15 cellular contexts compared by ENCODE assay signal in the genomic region with DNA sequence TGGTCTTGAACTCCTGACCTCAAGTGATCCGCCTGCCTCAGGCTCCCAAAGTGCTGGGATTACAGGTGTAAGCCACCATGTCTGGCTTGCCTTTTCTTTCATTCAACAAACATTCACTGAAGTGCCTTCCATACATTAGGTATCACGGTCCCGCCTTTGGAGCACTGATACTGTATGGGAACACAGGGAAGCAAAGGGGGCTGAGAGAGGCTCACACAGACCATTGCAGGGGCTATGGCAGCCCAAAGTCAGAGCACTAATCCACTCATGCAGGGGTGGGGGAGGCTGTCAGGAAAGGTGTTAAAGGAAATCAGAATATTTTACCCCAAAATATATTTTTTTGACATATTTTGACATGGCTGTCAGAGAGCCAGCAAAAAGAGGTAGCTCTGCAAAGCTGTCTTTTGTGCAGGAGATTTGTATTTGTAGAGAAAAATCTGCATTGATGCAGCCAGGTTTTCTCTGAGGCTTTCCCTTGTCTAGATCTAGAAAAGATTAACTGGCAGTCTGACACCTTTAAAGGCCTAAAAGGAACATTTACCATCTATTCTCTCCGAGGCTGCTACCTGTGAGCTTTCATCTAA.
"Had no signal": no experiment of that assay in that cellular context is flagged by ENCODE, and none has a peak within 500 bp of the region (broad histone marks: within the 10 kb centered on the region; RNA-seq: fewer than 3 reads in every experiment).

No MANE protein-coding gene starts in this region.

- H3K4me3 ChIP-seq: adrenal gland, body of pancreas, ovary, smooth muscle cell, upper lobe of left lung had no signal

- DNase-seq: activated B cell treated with CpG ODN at 0.5 μM for 24 hours; activated CD4-positive, alpha-beta T cell treated with anti-CD3 and anti-CD28 coated beads, Interleukin-2, amount 10 ng/mL, durations not matched to agents 24 days and 14 days; activated naive CD4-positive, alpha-beta T cell treated with anti-CD3 and anti-CD28 coated beads, Interleukin-2, amount 50 U/mL, for 16 hours; adrenal gland; body of pancreas; central memory CD4-positive, alpha-beta T cell; cortex of kidney; effector CD8-positive, alpha-beta T cell; immature natural killer cell; ovary; upper lobe of left lung had no signal

- ATAC-seq: body of pancreas had no signal

- H3K36me3 ChIP-seq: adrenal gland, ovary had no signal

- H3K27ac Mint-ChIP-seq: activated B cell treated with CpG ODN at 0.5 μM for 24 hours; activated CD4-positive, alpha-beta T cell treated with anti-CD3 and anti-CD28 coated beads, Interleukin-2, amount 10 ng/mL, durations not matched to agents 24 days and 14 days; activated T-helper 1 cell treated with anti-CD3 and anti-CD28 coated beads, Interleukin-12 subunit alpha, Interleukin-12 subunit beta, Interleukin-2, Interleukin-4 antibody, amounts not matched to agents 30 ng/mL and 10 ng/mL and 1 ng/mL, durations not matched to agents 14 hours and 24 hours and 36 hours; immature natural killer cell; T-helper 1 cell treated with Interleukin-12 subunit alpha and Interleukin-12 subunit beta and Interleukin-4 antibody, amounts not matched to agents 30 μg/mL and 1 μg/mL, for 36 hours had no signal

- H3K4me1 ChIP-seq: adrenal gland, body of pancreas had no signal

- H3K27me3 ChIP-seq: adrenal gland, body of pancreas, ovary, upper lobe of left lung had no signal

- H3K4me3 Mint-ChIP-seq: activated B cell treated with CpG ODN at 0.5 μM for 24 hours; activated CD4-positive, alpha-beta T cell treated with anti-CD3 and anti-CD28 coated beads, Interleukin-2, amount 10 ng/mL, durations not matched to agents 24 days and 14 days; activated T-helper 1 cell treated with anti-CD3 and anti-CD28 coated beads, Interleukin-12 subunit alpha, Interleukin-12 subunit beta, Interleukin-2, Interleukin-4 antibody, amounts not matched to agents 30 ng/mL and 10 ng/mL and 1 ng/mL, durations not matched to agents 14 hours and 24 hours and 36 hours; immature natural killer cell; neural crest cell; T-helper 1 cell treated with Interleukin-12 subunit alpha and Interleukin-12 subunit beta and Interleukin-4 antibody, amounts not matched to agents 30 μg/mL and 1 μg/mL, for 36 hours had no signal

- H3K27ac ChIP-seq: adrenal gland, body of pancreas, ovary had no signal

- H3K27me3 Mint-ChIP-seq: activated B cell treated with CpG ODN at 0.5 μM for 24 hours; activated CD4-positive, alpha-beta T cell treated with anti-CD3 and anti-CD28 coated beads, Interleukin-2, amount 10 ng/mL, durations not matched to agents 24 days and 14 days had no signal

- H3K9me3 Mint-ChIP-seq: activated B cell treated with CpG ODN at 0.5 μM for 24 hours; activated CD4-positive, alpha-beta T cell treated with anti-CD3 and anti-CD28 coated beads, Interleukin-2, amount 10 ng/mL, durations not matched to agents 24 days and 14 days; activated T-helper 1 cell treated with anti-CD3 and anti-CD28 coated beads, Interleukin-12 subunit alpha, Interleukin-12 subunit beta, Interleukin-2, Interleukin-4 antibody, amounts not matched to agents 30 ng/mL and 10 ng/mL and 1 ng/mL, durations not matched to agents 14 hours and 24 hours and 36 hours; immature natural killer cell; neural crest cell; T-helper 1 cell treated with Interleukin-12 subunit alpha and Interleukin-12 subunit beta and Interleukin-4 antibody, amounts not matched to agents 30 μg/mL and 1 μg/mL, for 36 hours had no signal

- H3K9me3 ChIP-seq: adrenal gland, body of pancreas, ovary, upper lobe of left lung had no signal

- H3K4me2 ChIP-seq: smooth muscle cell had no signal

- H3K4me1 Mint-ChIP-seq: activated B cell treated with CpG ODN at 0.5 μM for 24 hours; activated CD4-positive, alpha-beta T cell treated with anti-CD3 and anti-CD28 coated beads, Interleukin-2, amount 10 ng/mL, durations not matched to agents 24 days and 14 days; immature natural killer cell; neural crest cell had no signal
